ENCODE assay signal across 9 cellular contexts in the genomic region with DNA sequence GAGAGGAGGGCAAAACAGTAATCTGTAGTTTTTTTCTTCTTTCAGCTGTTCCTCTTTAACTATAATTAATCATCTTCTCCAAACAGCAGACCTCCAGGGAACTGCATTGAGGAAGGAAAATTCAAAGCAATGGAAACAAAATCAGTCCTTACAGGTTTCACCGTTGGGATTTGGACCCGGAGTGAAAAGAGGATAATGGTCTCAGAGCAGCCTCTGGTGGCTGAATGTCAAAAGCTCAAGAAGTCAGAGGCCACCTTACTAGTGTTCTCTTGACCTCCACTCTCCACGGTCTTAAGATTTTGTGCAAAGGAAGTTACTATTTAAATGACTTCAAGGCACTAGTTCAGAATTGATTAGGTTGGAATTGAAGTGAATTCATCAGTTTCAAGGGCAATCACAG. TPM values are rescaled to one million over a fixed set of nuclear protein-coding genes. Genes with fewer than 3 reads are reported as not detected.
DNase-seq lines count a peak whose midpoint lies in the region; ATAC-seq and TF ChIP-seq lines count a peak whose summit lies in the region.
"Had no signal": no experiment of that assay in that cellular context is flagged by ENCODE, and none has a peak within 500 bp of the region (broad histone marks: within the 10 kb centered on the region; RNA-seq: fewer than 3 reads in every experiment).

No MANE protein-coding gene starts in this region.

- CTCF ChIA-PET in PC-3 (lab: Charles Lee) = interaction anchor here (0.5 to 1.2 kb wide), 4 partner anchors 21 to 446 kb away, joined by 3 to 8 read pairs (median 4); no protein-coding TSS in a partner anchor
- CTCF ChIA-PET in naive thymus-derived CD4-positive, alpha-beta T cell (lab: Charles Lee) = interaction anchor here (0.7 kb wide), 1 partner anchor 10 kb away, joined by 3 read pairs; no protein-coding TSS in a partner anchor

- H3K9me3 ChIP-seq in PC-3 (ENCODE audit: low read length) (no peaks in the 10 kb centered on the region), psoas muscle (no peaks in the 10 kb centered on the region)
- H3K9me3 ChIP-seq in naive thymus-derived CD4-positive, alpha-beta T cell (ENCODE audit: control insufficient read depth in 2 of 3, low read length in 3 of 3) = no peaks in the 10 kb centered on the region

- H3K4me2 ChIP-seq in PC-3 (ENCODE audit: low read length) = peak overlapping the region; percentile 80

- H3K36me3 Mint-ChIP-seq in naive thymus-derived CD4-positive, alpha-beta T cell = no peaks in the 10 kb centered on the region

- no peaks in the 10 kb centered on the region for H3K4me1 Mint-ChIP-seq in naive thymus-derived CD4-positive, alpha-beta T cell
- H3K4me1 Mint-ChIP-seq: B cell had no signal

- H3K79me2 ChIP-seq in PC-3 (ENCODE audit: low read length) = no peaks in the 10 kb centered on the region

- peak overlapping the region; percentile 7; the same call in 1 of the 2 replicates for H2AFZ ChIP-seq in PC-3 (ENCODE audit: low read length)

- H3K4me1 ChIP-seq in PC-3 (ENCODE audit: insufficient read depth, low read length) = peaks cover 44% of the 10 kb centered on the region
- no peaks in the 10 kb centered on the region for H3K4me1 ChIP-seq in psoas muscle
- H3K4me1 ChIP-seq in naive thymus-derived CD4-positive, alpha-beta T cell (ENCODE audit: control insufficient read depth in 2 of 2, insufficient read depth in 2 of 2, low read length in 2 of 2) = no peaks in the 10 kb centered on the region

- no peaks in the 10 kb centered on the region for H3K9me2 ChIP-seq in PC-3 (replicated peaks; ENCODE audit: low read length)

- no TSS peak for BruUV-seq in PC-3 (replicated peaks; lab: Mats Ljungman, UMichigan)

- 5 to 26% (median 6%) methylated on average over 3 of the region's 3 CpGs for WGBS in psoas muscle, 3 donors

- H3K9ac ChIP-seq in PC-3 (ENCODE audit: low read length) = peak overlapping the region; percentile 73

- H3K4me3 ChIP-seq in PC-3 (ENCODE audit: low read length) (peak overlapping the region; percentile 51; the same call in 1 of the 2 replicates), psoas muscle (no peak overlapping the region)
- no peak overlapping the region for H3K4me3 ChIP-seq in naive thymus-derived CD4-positive, alpha-beta T cell (ENCODE audit: low read length)

- peak overlapping the region; percentile 97; the same call in 1 of the 2 replicates for H3K27ac ChIP-seq in PC-3 (ENCODE audit: low read length)
- no peak overlapping the region for H3K27ac ChIP-seq in psoas muscle
- no peak overlapping the region for H3K27ac ChIP-seq in naive thymus-derived CD4-positive, alpha-beta T cell (ENCODE audit: low read depth, low read length)

- no peaks in the 10 kb centered on the region for H4K20me1 ChIP-seq in PC-3 (ENCODE audit: low read length)

- POLR2A ChIA-PET in PC-3 (lab: Charles Lee; ENCODE audit: unreplicated experiment) = no interaction called here
- POLR2A ChIA-PET in naive thymus-derived CD4-positive, alpha-beta T cell (lab: Charles Lee) = no interaction called here

- no peak overlapping the region for H3K27ac Mint-ChIP-seq in naive thymus-derived CD4-positive, alpha-beta T cell
- H3K27ac Mint-ChIP-seq: B cell had no signal

- intact Hi-C loops in PC-3 (cut with micrococcal nuclease) (loop anchor here (1.0 to 10.0 kb wide), 5 partner anchors 86 to 468 kb away; no protein-coding TSS in a partner anchor), psoas muscle (cut with DNase I) (no loop called here)
- intact Hi-C loops in naive thymus-derived CD4-positive, alpha-beta T cell (cut with micrococcal nuclease) = no loop called here

- no peaks in the 10 kb centered on the region for H3K36me3 ChIP-seq in PC-3 (ENCODE audit: low read depth, low read length)
- no peaks in the 10 kb centered on the region for H3K36me3 ChIP-seq in psoas muscle (ENCODE audit: insufficient read depth in 1 of 2, low read depth in 1 of 2)
- H3K36me3 ChIP-seq in naive thymus-derived CD4-positive, alpha-beta T cell (ENCODE audit: control insufficient read depth in 2 of 3, insufficient read depth in 3 of 3, low read length in 3 of 3) = no peaks in the 10 kb centered on the region

- TF ChIP-seq CTCF in PC-3 (conservative IDR thresholded peaks at IDR 0.05; ENCODE audit: low read depth, low read length) (peak; percentile 82), psoas muscle (IDR thresholded peaks at IDR 0.05) (peak; percentile 36)

- peaks cover 0 to 11% (median 1%) of the 10 kb centered on the region in 11 donors for H3K9me3 Mint-ChIP-seq in naive thymus-derived CD4-positive, alpha-beta T cell

- peaks cover 0 to 3% (median 0%) of the 10 kb centered on the region in 5 donors for H3K27me3 Mint-ChIP-seq in naive thymus-derived CD4-positive, alpha-beta T cell

- no peak overlapping the region for H3K4me3 Mint-ChIP-seq in naive thymus-derived CD4-positive, alpha-beta T cell
- H3K4me3 Mint-ChIP-seq: B cell had no signal

- peaks cover 13% of the 10 kb centered on the region for H3F3A ChIP-seq in PC-3 (ENCODE audit: low read length, unreplicated experiment)

- DNase-seq in DMS 273 (lab: John Stamatoyannopoulos, UW; ENCODE audit: unreplicated experiment) (peak; percentile 76), DMS 273 treated with DMSO at 0.1 percent for 48 hours (lab: John Stamatoyannopoulos, UW) (no peak), PC-3 (peak; percentile 80), fibroblast of peridontal ligament (ENCODE audit: extremely low read depth) (peak; percentile 81), psoas muscle (no peak)
- no peak for DNase-seq in stimulated activated CD4-positive, alpha-beta T cell treated with anti-CD3 and anti-CD28 coated beads, Interleukin-2, amount 100 ng/mL, for 48 hours
- no peak for DNase-seq in naive thymus-derived CD4-positive, alpha-beta T cell

- ATAC-seq in PC-3 = peak; percentile 25
- no peak for ATAC-seq in psoas muscle
- ATAC-seq in GM21717 (IDR thresholded peaks at IDR 0.05; ENCODE audit: unreplicated experiment) = no peak
- no peak for ATAC-seq in naive thymus-derived CD4-positive, alpha-beta T cell

- H3K27me3 ChIP-seq in PC-3 (ENCODE audit: low read length) (no peaks in the 10 kb centered on the region), psoas muscle (ENCODE audit: insufficient read depth in 3 of 3, low read length in 2 of 3) (no peaks in the 10 kb centered on the region)
- no peaks in the 10 kb centered on the region for H3K27me3 ChIP-seq in naive thymus-derived CD4-positive, alpha-beta T cell (ENCODE audit: control insufficient read depth in 2 of 2, insufficient read depth in 2 of 2, low read length in 2 of 2)

RNA-seq across cellular contexts. Expression of a gene that starts 16.0 kb away (rescaled TPM):
- total RNA-seq in PC-3 (2014; rRNA removed) = 21.9 and 24.6 TPM in 2 replicates
- total RNA-seq in psoas muscle = 1 to 10 TPM in 3 of 4 donors, under 1 TPM in 1; 0.90 to 1.6 (median 1.4) TPM
- polyA plus RNA-seq in psoas muscle = under 1 TPM; 0.28 to 0.61 (median 0.39) TPM
- total RNA-seq in naive thymus-derived CD4-positive, alpha-beta T cell = under 1 TPM in 4 of 5 experiments, not detected in 1; 0.19 to 0.27 (median 0.23) TPM
- under 1 TPM in 1 of 2 donors, not detected in 1; 0.12 TPM for polyA plus RNA-seq in naive thymus-derived CD4-positive, alpha-beta T cell

Comparison
In these comparisons a context has a peak if more than half of its experiments do, and no peak if none do; other contexts are left out.
1. DNase-seq: peak in DMS 273 (single experiment), PC-3 (single experiment) and fibroblast of peridontal ligament (single experiment); none in DMS 273 treated with DMSO at 0.1 percent for 48 hours (single experiment), psoas muscle (0 of 2), stimulated activated CD4-positive, alpha-beta T cell treated with anti-CD3 and anti-CD28 coated beads, Interleukin-2, amount 100 ng/mL, for 48 hours (0 of 2) and naive thymus-derived CD4-positive, alpha-beta T cell (0 of 9).